Comparison of ENCODE assay signal across 1 cellular context in genomic region chr14:91368681-91369416, GRCh38.
TF ChIP-seq lines count a peak whose summit lies in the region.

No MANE protein-coding gene starts in this region.

TF ChIP-seq in HepG2, 621 proteins besides CTCF, POLR2A, EP300 and RAD21 (continued from another document):
- TF ChIP-seq ZNF468 (CRISPR knock-in tag; IDR thresholded peaks at IDR 0.05) (no peak), HDAC6 (IDR thresholded peaks at IDR 0.05; ENCODE audit: low read depth, low read length) (no peak), ZBTB7A (CRISPR knock-in tag; IDR thresholded peaks at IDR 0.05) (no peak), PHB2 (IDR thresholded peaks at IDR 0.05; ENCODE audit: partially characterized antibody) (no peak)
